ENCODE assay signal across 8 cellular contexts in the genomic region with DNA sequence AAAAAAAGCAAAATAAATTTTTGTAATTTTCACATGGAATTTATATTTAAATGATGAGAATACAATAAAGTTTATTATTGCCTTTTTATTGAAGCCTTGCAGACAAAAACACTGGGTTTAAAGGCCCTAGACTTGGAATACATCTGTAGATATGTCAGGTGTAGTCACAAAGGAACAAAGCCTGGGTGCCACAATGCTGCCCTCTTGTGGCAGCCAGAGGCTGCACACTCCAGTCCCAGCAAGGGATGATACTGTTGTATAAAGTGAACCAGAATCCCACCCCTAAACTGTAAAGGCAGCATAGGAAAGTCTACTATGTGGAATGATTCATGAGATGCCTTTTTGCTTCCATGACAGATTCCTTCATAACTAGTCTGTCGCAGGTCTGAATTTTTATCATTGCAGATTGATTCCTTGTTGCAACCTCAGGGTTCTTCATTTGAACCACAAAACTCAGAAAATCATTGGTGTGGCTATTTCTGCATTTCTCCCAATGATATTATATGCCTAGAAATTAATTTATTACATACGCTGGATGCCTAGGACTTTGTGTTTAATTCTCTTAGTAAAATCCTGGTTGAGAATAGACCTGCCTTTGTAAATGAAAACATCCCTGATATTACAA. TPM values are rescaled to one million over a fixed set of nuclear protein-coding genes. Genes with fewer than 3 reads are reported as not detected.
DNase-seq lines count a peak whose midpoint lies in the region; ATAC-seq and TF ChIP-seq lines count a peak whose summit lies in the region.

No MANE protein-coding gene starts in this region.

- no peak overlapping the region for H3K18ac ChIP-seq in IMR-90 (ENCODE audit: low read depth, low read length)

- ATAC-seq in GM21529 (IDR thresholded peaks at IDR 0.05; ENCODE audit: unreplicated experiment) (peak; percentile 100), IMR-90 (ENCODE audit: low read depth) (peak; percentile 99)

- H2AK5ac ChIP-seq in IMR-90 (ENCODE audit: low read depth, low read length) = no peak overlapping the region

- H3K27ac ChIP-seq in IMR-90 (ENCODE audit: insufficient read depth, low read length) (no peak overlapping the region), uterus (no peak overlapping the region)

- no peaks in the 10 kb centered on the region for H3K36me3 ChIP-seq in IMR-90 (ENCODE audit: control insufficient read depth, insufficient read depth, low read length)
- no peaks in the 10 kb centered on the region for H3K36me3 ChIP-seq in uterus

- no peaks in the 10 kb centered on the region for H4K20me1 ChIP-seq in IMR-90 (ENCODE audit: insufficient read depth, low read length)

- no TSS peak for BruUV-seq in IMR-90 (replicated peaks; lab: Mats Ljungman, UMichigan)

- H4K8ac ChIP-seq in IMR-90 (ENCODE audit: low read depth in 2 of 2, low read length in 2 of 2) = no peak overlapping the region

- no peak overlapping the region for H3K23ac ChIP-seq in IMR-90 (ENCODE audit: low read depth, low read length)

- no peak overlapping the region for H3K4ac ChIP-seq in IMR-90 (ENCODE audit: low read depth, low read length)

- no CpG with 5 or more reads among the region's 2 CpGs for WGBS in IMR-90 (ENCODE audit: extremely low coverage in 2 of 2, insufficient read length in 1 of 2), 2 experiments

- CTCF ChIA-PET in IMR-90 (lab: Yijun Ruan, JAX) = interaction anchor here (0.6 to 2.5 kb wide), 4 partner anchors 21 to 323 kb away, joined by 3 to 13 read pairs (median 3); no protein-coding TSS in a partner anchor

- POLR2A ChIA-PET in IMR-90 (lab: Charles Lee; ENCODE audit: unreplicated experiment) = no interaction called here

- no peak overlapping the region for H3K14ac ChIP-seq in IMR-90 (replicated peaks; ENCODE audit: low read depth, low read length)

- H2AFZ ChIP-seq in IMR-90 (replicated peaks; ENCODE audit: low read length, poor library complexity) = no peak overlapping the region

- H3K4me3 ChIP-seq in IMR-90 (ENCODE audit: insufficient read depth, low read depth, low read length) (no peak overlapping the region), uterus (no peak overlapping the region)

- intact Hi-C loops in IMR-90 (cut with micrococcal nuclease) = loop anchor here (1.0 to 5.0 kb wide), 5 partner anchors 79 to 323 kb away; a partner anchor contains a TSS
- intact Hi-C loops in posterior cingulate gyrus (cut with DNase I) = loop anchor here (1.0 kb wide), 1 partner anchor 291 kb away; no protein-coding TSS in a partner anchor
- intact Hi-C loops in uterus (cut with DNase I; ENCODE audit: low total_unique reads) = no loop called here

- DNase-seq in EH (ENCODE audit: low read depth) (peak; percentile 64), IMR-90 (peak; percentile 58), SHP77 (lab: John Stamatoyannopoulos, UW) (peak; percentile 51 to 61), glomerular endothelial cell (ENCODE audit: extremely low read depth, low read depth, low spot score) (peak; percentile 34), posterior cingulate gyrus (peak; percentile 22 to 95 (median 60)), uterus (peak; percentile 18 to 45)
- peak; percentile 86 for DNase-seq in activated effector memory CD4-positive, alpha-beta T cell treated with anti-CD3 and anti-CD28 coated beads, Interleukin-2, amount 50 U/mL, for 16 hours

- no peaks in the 10 kb centered on the region for H3K9me1 ChIP-seq in IMR-90 (ENCODE audit: insufficient read depth, low read length)

- TF ChIP-seq CTCF in IMR-90 (conservative IDR thresholded peaks at IDR 0.05; ENCODE audit: low read depth, low read length) (peak; percentile 93), uterus (IDR thresholded peaks at IDR 0.05) (peak; percentile 70 to 92 (median 80))

- H2BK20ac ChIP-seq in IMR-90 (ENCODE audit: low read depth, low read length) = no peak overlapping the region

- no peak for TF ChIP-seq POLR2A in IMR-90 (IDR thresholded peaks at IDR 0.05; ENCODE audit: low read depth, low read length)
- TF ChIP-seq POLR2A in uterus (IDR thresholded peaks at IDR 0.05) = no peak

- no peaks in the 10 kb centered on the region for H3K27me3 ChIP-seq in IMR-90 (ENCODE audit: control insufficient read depth, insufficient read depth, low read length)
- no peaks in the 10 kb centered on the region for H3K27me3 ChIP-seq in uterus

- H2BK120ac ChIP-seq in IMR-90 (ENCODE audit: low read depth, low read length) = no peak overlapping the region

- TF ChIP-seq RAD21 in IMR-90 (IDR thresholded peaks at IDR 0.05; ENCODE audit: low read length) = peak; percentile 90

- no peak overlapping the region for H2BK5ac ChIP-seq in IMR-90 (ENCODE audit: low read depth, low read length, poor library complexity, severe bottlenecking)

- H4K91ac ChIP-seq in IMR-90 (ENCODE audit: insufficient read depth, low read depth, low read length) = no peak overlapping the region

- no peak overlapping the region for H3K9ac ChIP-seq in IMR-90 (ENCODE audit: low read depth, low read length)

- no peaks in the 10 kb centered on the region for H3K4me1 ChIP-seq in IMR-90 (ENCODE audit: control insufficient read depth, insufficient read depth, low read length)
- H3K4me1 ChIP-seq in uterus = no peaks in the 10 kb centered on the region

- no peak overlapping the region for H2AK9ac ChIP-seq in IMR-90 (replicated peaks; ENCODE audit: low read depth, low read length, poor library complexity)

- in situ Hi-C loops in IMR-90 (cut with MboI; ENCODE audit: low sequenced_read_pairs) = loop anchor here (5.0 kb wide), 1 partner anchor 324 kb away; no protein-coding TSS in a partner anchor

- no peaks in the 10 kb centered on the region for H3K79me1 ChIP-seq in IMR-90 (ENCODE audit: low read depth in 1 of 2, low read length in 2 of 2)

- H3K9me3 ChIP-seq in IMR-90 (ENCODE audit: control insufficient read depth, insufficient read depth, low read length) (no peaks in the 10 kb centered on the region), uterus (no peaks in the 10 kb centered on the region)

- H3K56ac ChIP-seq in IMR-90 (ENCODE audit: extremely low read depth, insufficient read depth, low read length) = no peak overlapping the region

- H4K5ac ChIP-seq in IMR-90 (ENCODE audit: low read depth, low read length) = no peak overlapping the region

- dilution Hi-C loops in IMR-90 (cut with HindIII; ENCODE audit: low sequenced_read_pairs, unreplicated experiment) = no loop called here

- no peak overlapping the region for H2BK15ac ChIP-seq in IMR-90 (ENCODE audit: low read depth, low read length)

- no peak overlapping the region for H3K4me2 ChIP-seq in IMR-90 (ENCODE audit: low read depth, low read length)

TF ChIP-seq in IMR-90, 13 proteins besides CTCF, POLR2A, EP300 and RAD21:
- no peak for TF ChIP-seq RFX5 (IDR thresholded peaks at IDR 0.05; ENCODE audit: low read depth, low read length)
- TF ChIP-seq SMC3 (IDR thresholded peaks at IDR 0.05; ENCODE audit: low read depth, low read length) = peak; percentile 84

RNA-seq across cellular contexts. Expression of a gene that starts 37.0 kb away (rescaled TPM):
- under 0.01 TPM in 1 of 2 replicates, not detected in the other for total RNA-seq in IMR-90 (2012; rRNA removed)
- polyA plus RNA-seq in IMR-90 (2012; rRNA removed) = not detected in 2 replicates
- polyA plus RNA-seq in IMR-90 (2012; cell fraction: cytosol; rRNA removed) = not detected in 2 replicates
- polyA plus RNA-seq in IMR-90 (2012; cell fraction: nucleus; rRNA removed; ENCODE audit: low replicate concordance) = not detected in 2 replicates
- not detected in 2 replicates for total RNA-seq in glomerular endothelial cell
- total RNA-seq in uterus = 1 to 10 TPM in 1 of 4 donors, under 1 TPM in 1, not detected in 2; 0.97 to 1.8 TPM

RNA-seq across cellular contexts. Expression of a gene that starts 53.7 kb away (rescaled TPM):
- total RNA-seq in IMR-90 (2012; rRNA removed) (66.5 and 158 TPM in 2 replicates), glomerular endothelial cell (53.2 and 84.0 TPM in 2 replicates), uterus (10 to 100 TPM; 48.5 to 71.9 (median 54.6) TPM)
- polyA plus RNA-seq in IMR-90 (2012; rRNA removed) = 80.5 and 81.4 TPM in 2 replicates
- polyA plus RNA-seq in IMR-90 (2012; cell fraction: cytosol; rRNA removed) = 55.5 and 59.7 TPM in 2 replicates
- polyA plus RNA-seq in IMR-90 (2012; cell fraction: nucleus; rRNA removed; ENCODE audit: low replicate concordance) = 15.6 and 52.6 TPM in 2 replicates

Comparison
In these comparisons a context has a peak if more than half of its experiments do, and no peak if none do; other contexts are left out.
1. DNase-seq: peak in every context shown above with its lines; median percentile 86 in activated effector memory CD4-positive, alpha-beta T cell treated with anti-CD3 and anti-CD28 coated beads, Interleukin-2, amount 50 U/mL, for 16 hours; 64 in EH; 60 in posterior cingulate gyrus; 58 in IMR-90; 56 in SHP77; 34 in glomerular endothelial cell; 32 in uterus.